8 cellular contexts compared by ENCODE assay signal in the genomic region with DNA sequence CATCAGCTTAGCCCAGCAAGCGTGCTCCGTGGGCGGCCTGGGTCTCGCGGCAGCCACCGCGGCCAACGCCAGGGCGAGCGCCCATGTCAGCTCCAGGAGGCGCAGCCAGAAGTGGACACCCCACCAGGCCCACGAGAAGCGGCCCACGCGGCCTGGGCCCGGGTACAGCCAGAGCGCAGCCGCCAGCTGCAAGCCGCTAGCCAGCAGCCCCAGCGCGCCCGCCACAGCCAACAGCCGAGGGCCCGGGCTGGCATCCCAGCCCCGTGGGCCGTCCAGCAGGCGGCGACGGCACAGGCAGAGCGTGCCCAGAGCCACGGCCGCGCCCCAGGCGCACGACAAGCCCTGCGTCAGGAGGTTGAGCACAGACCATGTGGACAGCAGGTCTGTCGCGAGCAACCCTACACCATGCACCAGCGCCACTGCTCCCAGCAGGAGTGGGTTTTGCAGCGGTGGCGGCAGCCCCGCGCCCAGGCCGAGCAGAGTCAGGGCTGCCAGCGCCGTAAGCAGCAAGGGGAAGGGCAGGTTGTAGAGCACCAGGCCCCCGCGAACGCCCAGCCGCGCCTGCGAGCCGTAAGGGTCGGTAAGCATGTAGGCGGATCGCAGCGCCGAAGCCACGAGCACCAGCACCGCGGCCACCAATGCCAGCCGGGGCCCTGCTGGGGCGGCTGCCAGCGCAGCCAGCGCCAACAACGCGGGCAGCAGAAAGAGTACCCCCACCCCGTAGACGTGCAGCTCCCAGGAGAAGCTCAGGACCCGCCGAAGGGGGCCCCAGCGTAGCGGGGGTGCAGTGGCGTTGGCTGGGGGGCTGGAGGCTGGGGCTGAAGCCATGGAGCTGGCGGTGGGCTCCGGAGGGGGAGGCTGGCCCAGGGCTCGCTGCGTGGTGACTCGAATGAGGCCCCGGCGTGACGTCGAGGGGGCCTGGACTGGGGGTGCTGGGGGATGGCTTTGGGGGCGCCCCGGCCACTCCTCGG. TPM values are rescaled to one million over a fixed set of nuclear protein-coding genes. Genes with fewer than 3 reads are reported as not detected.
A peak's percentile ranks its signal among the peaks of the same experiment; 100 is the strongest.
DNase-seq lines count a peak whose midpoint lies in the region; ATAC-seq, FAIRE-seq and TF ChIP-seq lines count a peak whose summit lies in the region.

No MANE protein-coding gene starts in this region.

- peak; percentile 92 for ATAC-seq in lower lobe of right lung
- ATAC-seq in upper lobe of right lung, result peak; percentile 87
- ATAC-seq in GM19395 (IDR thresholded peaks at IDR 0.05; ENCODE audit: unreplicated experiment), result no peak
- ATAC-seq in HG03045 (IDR thresholded peaks at IDR 0.05; ENCODE audit: unreplicated experiment), result no peak

- peak overlapping the region; percentile 78 to 97 for H3K4me2 ChIP-seq in H1 (ENCODE audit: insufficient read depth in 1 of 2, low read depth in 2 of 2, low read length in 2 of 2)

- WGBS in H1 (ENCODE audit: extremely low coverage in 1 of 2, insufficient coverage in 1 of 2, insufficient read length in 1 of 2, insufficient replicate concordance in 2 of 2, low coverage in 1 of 2, low lambda C conversion rate in 2 of 2, missing lambda C conversion rate in 1 of 2), 2 experiments, result 38% methylated on average over 58 of the region's 86 CpGs; no CpG with 5 or more reads in 1 of the 2 experiments

- intact Hi-C loops in lower lobe of right lung (cut with DNase I) (no loop called here), upper lobe of right lung (cut with DNase I) (no loop called here)

- H4K20me1 ChIP-seq in H1 (replicated peaks in 1 of 2; ENCODE audit: control insufficient read depth in 1 of 2, insufficient read depth in 2 of 2, low read length in 2 of 2), result peaks cover 0 to 2% of the 10 kb centered on the region in 2 experiments

- peak overlapping the region; percentile 42 to 69 (median 51) for H3K4me3 ChIP-seq in H1 (ENCODE audit: extremely low read depth in 1 of 4, insufficient read depth in 2 of 4, low read depth in 3 of 4, low read length in 4 of 4)
- peak overlapping the region; percentile 60 for H3K4me3 ChIP-seq in lower lobe of right lung
- H3K4me3 ChIP-seq in upper lobe of right lung, result peak overlapping the region; percentile 63

- TF ChIP-seq CTCF in H1 (IDR thresholded peaks at IDR 0.05; ENCODE audit: control extremely low read depth in 1 of 3, insufficient read depth in 1 of 3, low read depth in 1 of 3, low read length in 3 of 3) (peak in 2 of 3 experiments; percentile 66 to 75; a peak in 3 of 4 replicates), lower lobe of right lung (IDR thresholded peaks at IDR 0.05) (peak; percentile 59), upper lobe of right lung (IDR thresholded peaks at IDR 0.05) (peak; percentile 56)

- H2BK20ac ChIP-seq in H1 (ENCODE audit: low read length), result no peak overlapping the region

- CTCF ChIA-PET in H1 (lab: Charles Lee; ENCODE audit: partially characterized antibody), result interaction anchor here (0.7 to 5.2 kb wide), 44 partner anchors 8 to 224 kb away, joined by 3 to 86 read pairs (median 4); a partner anchor contains a TSS

- no peak overlapping the region; the same call in 1 of the 2 replicates for H2AK5ac ChIP-seq in H1 (ENCODE audit: low read depth, low read length)

- no peak for TF ChIP-seq EP300 in H1 (IDR thresholded peaks at IDR 0.05; ENCODE audit: borderline replicate concordance in 1 of 2, low read depth in 2 of 2, low read length in 2 of 2)

- H2BK5ac ChIP-seq in H1 (ENCODE audit: low read depth, low read length), result peak overlapping the region; percentile 52; the same call in 1 of the 2 replicates

- H3K14ac ChIP-seq in H1 (ENCODE audit: insufficient read length), result no peak overlapping the region

- peak overlapping the region in 2 of 4 experiments; percentile 44 to 54; a peak in 4 of 7 replicates for H3K9ac ChIP-seq in H1 (replicated peaks in 1 of 4; ENCODE audit: extremely low read depth in 1 of 4, low read depth in 3 of 4, low read length in 3 of 4)

- H3K79me2 ChIP-seq in H1 (ENCODE audit: control insufficient read depth in 1 of 2, insufficient read depth in 2 of 2, low read length in 2 of 2), result no peaks in the 10 kb centered on the region; a peak in 1 of 4 replicates

- peak overlapping the region; percentile 70 for H3K4ac ChIP-seq in H1 (replicated peaks; ENCODE audit: insufficient read length, low read depth, low read length)

- TF ChIP-seq POLR2A in H1 (IDR thresholded peaks at IDR 0.05; ENCODE audit: control extremely low read depth in 1 of 2, low read depth in 2 of 2, low read length in 2 of 2), result no peak

- H3K56ac ChIP-seq in H1 (replicated peaks; ENCODE audit: insufficient read length, low read depth, low read length), result no peak overlapping the region

- DNase-seq in COLO668 (lab: John Stamatoyannopoulos, UW; ENCODE audit: unreplicated experiment) (peak; percentile 82), NCI-H524 treated with DMSO at 0.1 percent for 48 hours (lab: John Stamatoyannopoulos, UW) (peak; percentile 38), H1 (ENCODE audit: low read depth in 1 of 2, low spot score in 2 of 2) (peak in 1 of 2 experiments; percentile 86), lower lobe of right lung (peak; percentile 86), upper lobe of right lung (peak; percentile 90), OCI-M2 (lab: John Stamatoyannopoulos, UW; ENCODE audit: unreplicated experiment) (no peak)

- peak overlapping the region; percentile 86 for H3K18ac ChIP-seq in H1 (ENCODE audit: extremely low read depth, low read length)

- H3K23me2 ChIP-seq in H1 (ENCODE audit: low read depth, low read length), result peaks cover 22% of the 10 kb centered on the region; the same call in 1 of the 2 replicates

- H3K9me3 ChIP-seq in H1 (ENCODE audit: insufficient read depth in 2 of 2, low read depth in 1 of 2, low read length in 1 of 2), result no peaks in the 10 kb centered on the region
- no peaks in the 10 kb centered on the region for H3K9me3 ChIP-seq in lower lobe of right lung
- no peaks in the 10 kb centered on the region for H3K9me3 ChIP-seq in upper lobe of right lung

- peak overlapping the region; percentile 28; the same call in 1 of the 2 replicates for H2AFZ ChIP-seq in H1 (ENCODE audit: low read length)

- no peak for FAIRE-seq in H1 (lab: Jason Lieb, UNC)

- peak overlapping the region; percentile 48 for H4K91ac ChIP-seq in H1 (replicated peaks; ENCODE audit: insufficient read length, low read length)

- H3K27me3 ChIP-seq in H1 (replicated peaks in 1 of 4; ENCODE audit: control insufficient read depth in 3 of 4, extremely low read depth in 1 of 4, insufficient read depth in 3 of 4, low read length in 3 of 4), result no peaks in the 10 kb centered on the region
- H3K27me3 ChIP-seq in lower lobe of right lung (ENCODE audit: low read depth), result no peaks in the 10 kb centered on the region
- no peaks in the 10 kb centered on the region for H3K27me3 ChIP-seq in upper lobe of right lung

- peaks cover 0 to 8% (median 7%) of the 10 kb centered on the region in 4 experiments; a peak in 5 of 7 replicates for H3K4me1 ChIP-seq in H1 (replicated peaks in 1 of 4; ENCODE audit: control insufficient read depth in 3 of 4, insufficient read depth in 4 of 4, low read length in 3 of 4)
- H3K4me1 ChIP-seq in lower lobe of right lung, result peaks cover 18% of the 10 kb centered on the region
- H3K4me1 ChIP-seq in upper lobe of right lung, result peaks cover 14% of the 10 kb centered on the region

- TF ChIP-seq RAD21 in H1 (IDR thresholded peaks at IDR 0.05 in 1 of 2, conservative IDR thresholded peaks at IDR 0.05 in 1 of 2; ENCODE audit: low read depth in 2 of 2, low read length in 2 of 2), result peak; percentile 38 to 58; a peak in 3 of 4 replicates

- H3K27ac ChIP-seq in H1 (ENCODE audit: low read depth, low read length), result no peak overlapping the region
- peak overlapping the region; percentile 80 for H3K27ac ChIP-seq in lower lobe of right lung
- peak overlapping the region; percentile 78 for H3K27ac ChIP-seq in upper lobe of right lung

- H2BK120ac ChIP-seq in H1 (replicated peaks; ENCODE audit: low read depth, low read length), result no peak overlapping the region

- POLR2A ChIA-PET in H1 (lab: Charles Lee; ENCODE audit: partially characterized antibody), result interaction anchor here (0.5 to 2.9 kb wide), 28 partner anchors 8 to 584 kb away, joined by 3 to 43 read pairs (median 4); a partner anchor contains a TSS

- H3K79me1 ChIP-seq in H1 (ENCODE audit: low read depth, low read length), result no peaks in the 10 kb centered on the region

- H3K36me3 ChIP-seq in H1 (ENCODE audit: control insufficient read depth in 2 of 4, insufficient read depth in 4 of 4, low read length in 3 of 4) (peaks cover 0 to 3% (median under 1%) of the 10 kb centered on the region in 4 experiments; a peak in 4 of 8 replicates), lower lobe of right lung (peaks cover 23% of the 10 kb centered on the region), upper lobe of right lung (peaks cover 4% of the 10 kb centered on the region)

- no peak overlapping the region for H3K23ac ChIP-seq in H1 (ENCODE audit: insufficient read length)

- peak overlapping the region; percentile 46; the same call in 1 of the 2 replicates for H2BK15ac ChIP-seq in H1 (ENCODE audit: low read length)

- H4K5ac ChIP-seq in H1 (ENCODE audit: insufficient read length, low read depth, low read length), result no peak overlapping the region

- peak overlapping the region; percentile 90 for H4K8ac ChIP-seq in H1 (ENCODE audit: extremely low read depth, insufficient read depth, low read length)

- H2BK12ac ChIP-seq in H1 (ENCODE audit: low read depth, low read length), result peak overlapping the region; percentile 27; the same call in 1 of the 2 replicates

RNA-seq across cellular contexts. Expression of a gene that starts 4.9 kb away (rescaled TPM):
- 8.4 and 9.2 TPM in 2 replicates for total RNA-seq in H1 (2021; fragmentation: NEBNext Ultra II Directional; extraction: Animal tissue kit (Norgen Biotek cat#: 25700))
- polyA plus RNA-seq in H1 (2011; rRNA removed), result 9.0 and 10.0 TPM in 2 replicates
- polyA plus RNA-seq in H1 (2011; cell fraction: cytosol; rRNA removed), result 8.0 TPM
- polyA plus RNA-seq in H1 (2011; cell fraction: nucleus; rRNA removed), result 16.5 TPM
- polyA plus RNA-seq in H1 (2012, experiment 1 of 2), result 3.3 to 7.9 TPM (median 6.0 TPM) in 4 replicates
- 5.7 TPM for polyA plus RNA-seq in H1 (2012, experiment 2 of 2)
- polyA plus RNA-seq in H1 (2013, experiment 1 of 2), result 9.2 TPM
- polyA plus RNA-seq in H1 (2013, experiment 2 of 2), result 7.5 TPM
- 18.5 and 23.8 TPM in 2 replicates for polyA minus RNA-seq in H1 (2011; rRNA and poly(A)+ RNA removed)
- 7.2 TPM for polyA minus RNA-seq in H1 (2011; cell fraction: cytosol; rRNA and poly(A)+ RNA removed)
- 29.8 TPM for polyA minus RNA-seq in H1 (2011; cell fraction: nucleus; rRNA and poly(A)+ RNA removed)
- total RNA-seq in lower lobe of right lung, result 2.1 TPM
- 1.4 TPM for total RNA-seq in upper lobe of right lung

RNA-seq across cellular contexts. Expression of a gene that starts 13.7 kb away (rescaled TPM):
- 12.4 and 12.9 TPM in 2 replicates for total RNA-seq in H1 (2021; fragmentation: NEBNext Ultra II Directional; extraction: Animal tissue kit (Norgen Biotek cat#: 25700))
- 15.1 and 19.1 TPM in 2 replicates for polyA plus RNA-seq in H1 (2011; rRNA removed)
- polyA plus RNA-seq in H1 (2011; cell fraction: cytosol; rRNA removed), result 24.7 TPM
- 41.4 TPM for polyA plus RNA-seq in H1 (2011; cell fraction: nucleus; rRNA removed)
- polyA plus RNA-seq in H1 (2012, experiment 1 of 2), result 13.2 to 19.2 TPM (median 18.5 TPM) in 4 replicates
- 11.6 TPM for polyA plus RNA-seq in H1 (2012, experiment 2 of 2)
- 10.6 TPM for polyA plus RNA-seq in H1 (2013, experiment 1 of 2)
- 9.0 TPM for polyA plus RNA-seq in H1 (2013, experiment 2 of 2)
- polyA minus RNA-seq in H1 (2011; rRNA and poly(A)+ RNA removed), result 8.6 and 8.9 TPM in 2 replicates
- polyA minus RNA-seq in H1 (2011; cell fraction: cytosol; rRNA and poly(A)+ RNA removed), result 6.2 TPM
- polyA minus RNA-seq in H1 (2011; cell fraction: nucleus; rRNA and poly(A)+ RNA removed), result 9.6 TPM
- 54.3 TPM for total RNA-seq in lower lobe of right lung
- total RNA-seq in upper lobe of right lung, result 51.4 TPM

RNA-seq across cellular contexts. Expression of a gene that starts 30.4 kb away (rescaled TPM):
- total RNA-seq in H1 (2021; fragmentation: NEBNext Ultra II Directional; extraction: Animal tissue kit (Norgen Biotek cat#: 25700)), result 9.1 and 11.8 TPM in 2 replicates
- polyA plus RNA-seq in H1 (2011; rRNA removed), result 13.0 and 15.4 TPM in 2 replicates
- polyA plus RNA-seq in H1 (2011; cell fraction: cytosol; rRNA removed), result 12.8 TPM
- 46.4 TPM for polyA plus RNA-seq in H1 (2011; cell fraction: nucleus; rRNA removed)
- polyA plus RNA-seq in H1 (2012, experiment 1 of 2), result 8.9 to 12.4 TPM (median 11.2 TPM) in 4 replicates
- polyA plus RNA-seq in H1 (2012, experiment 2 of 2), result 11.1 TPM
- polyA plus RNA-seq in H1 (2013, experiment 1 of 2), result 11.0 TPM
- 10.3 TPM for polyA plus RNA-seq in H1 (2013, experiment 2 of 2)
- polyA minus RNA-seq in H1 (2011; rRNA and poly(A)+ RNA removed), result 7.5 and 7.8 TPM in 2 replicates
- 7.0 TPM for polyA minus RNA-seq in H1 (2011; cell fraction: cytosol; rRNA and poly(A)+ RNA removed)
- 12.9 TPM for polyA minus RNA-seq in H1 (2011; cell fraction: nucleus; rRNA and poly(A)+ RNA removed)
- 27.2 TPM for total RNA-seq in lower lobe of right lung
- 26.9 TPM for total RNA-seq in upper lobe of right lung

RNA-seq across cellular contexts. Expression of a gene that starts 39.3 kb away (rescaled TPM):
- 37.6 and 40.2 TPM in 2 replicates for total RNA-seq in H1 (2021; fragmentation: NEBNext Ultra II Directional; extraction: Animal tissue kit (Norgen Biotek cat#: 25700))
- polyA plus RNA-seq in H1 (2011; rRNA removed), result 34.2 and 59.8 TPM in 2 replicates
- polyA plus RNA-seq in H1 (2011; cell fraction: cytosol; rRNA removed), result 50.3 TPM
- polyA plus RNA-seq in H1 (2011; cell fraction: nucleus; rRNA removed), result 49.8 TPM
- polyA plus RNA-seq in H1 (2012, experiment 1 of 2), result 46.6 to 57.6 TPM (median 51.4 TPM) in 4 replicates
- 7.4 TPM for polyA plus RNA-seq in H1 (2012, experiment 2 of 2)
- polyA plus RNA-seq in H1 (2013, experiment 1 of 2), result 43.2 TPM
- polyA plus RNA-seq in H1 (2013, experiment 2 of 2), result 58.5 TPM
- 63.2 and 86.0 TPM in 2 replicates for polyA minus RNA-seq in H1 (2011; rRNA and poly(A)+ RNA removed)
- 17.9 TPM for polyA minus RNA-seq in H1 (2011; cell fraction: cytosol; rRNA and poly(A)+ RNA removed)
- 17.0 TPM for polyA minus RNA-seq in H1 (2011; cell fraction: nucleus; rRNA and poly(A)+ RNA removed)
- total RNA-seq in lower lobe of right lung, result 74.9 TPM
- total RNA-seq in upper lobe of right lung, result 79.4 TPM

RNA-seq across cellular contexts. Expression of a gene that starts 44.7 kb away (rescaled TPM):
- total RNA-seq in H1 (2021; fragmentation: NEBNext Ultra II Directional; extraction: Animal tissue kit (Norgen Biotek cat#: 25700)), result 4.4 and 4.9 TPM in 2 replicates
- 3.4 and 3.8 TPM in 2 replicates for polyA plus RNA-seq in H1 (2011; rRNA removed)
- 4.0 TPM for polyA plus RNA-seq in H1 (2011; cell fraction: cytosol; rRNA removed)
- 13.4 TPM for polyA plus RNA-seq in H1 (2011; cell fraction: nucleus; rRNA removed)
- 1.9 to 3.6 TPM (median 3.2 TPM) in 4 replicates for polyA plus RNA-seq in H1 (2012, experiment 1 of 2)
- 2.1 TPM for polyA plus RNA-seq in H1 (2012, experiment 2 of 2)
- 4.8 TPM for polyA plus RNA-seq in H1 (2013, experiment 1 of 2)
- polyA plus RNA-seq in H1 (2013, experiment 2 of 2), result 4.4 TPM
- 1.6 and 2.0 TPM in 2 replicates for polyA minus RNA-seq in H1 (2011; rRNA and poly(A)+ RNA removed)
- 1.2 TPM for polyA minus RNA-seq in H1 (2011; cell fraction: cytosol; rRNA and poly(A)+ RNA removed)
- 4.7 TPM for polyA minus RNA-seq in H1 (2011; cell fraction: nucleus; rRNA and poly(A)+ RNA removed)
- 21.5 TPM for total RNA-seq in lower lobe of right lung
- 22.6 TPM for total RNA-seq in upper lobe of right lung

Comparison
In these comparisons a context has a peak if more than half of its experiments do, and no peak if none do; other contexts are left out.
1. ATAC-seq: peak in lower lobe of right lung (2 of 2) and upper lobe of right lung (single experiment); none in GM19395 (single experiment) and HG03045 (single experiment).
2. Peak in every context shown above with its lines, with median percentiles within 50 percentile points of each other: H3K4me3 ChIP-seq and CTCF ChIP-seq.